10 cellular contexts compared by ENCODE assay signal in the genomic region with DNA sequence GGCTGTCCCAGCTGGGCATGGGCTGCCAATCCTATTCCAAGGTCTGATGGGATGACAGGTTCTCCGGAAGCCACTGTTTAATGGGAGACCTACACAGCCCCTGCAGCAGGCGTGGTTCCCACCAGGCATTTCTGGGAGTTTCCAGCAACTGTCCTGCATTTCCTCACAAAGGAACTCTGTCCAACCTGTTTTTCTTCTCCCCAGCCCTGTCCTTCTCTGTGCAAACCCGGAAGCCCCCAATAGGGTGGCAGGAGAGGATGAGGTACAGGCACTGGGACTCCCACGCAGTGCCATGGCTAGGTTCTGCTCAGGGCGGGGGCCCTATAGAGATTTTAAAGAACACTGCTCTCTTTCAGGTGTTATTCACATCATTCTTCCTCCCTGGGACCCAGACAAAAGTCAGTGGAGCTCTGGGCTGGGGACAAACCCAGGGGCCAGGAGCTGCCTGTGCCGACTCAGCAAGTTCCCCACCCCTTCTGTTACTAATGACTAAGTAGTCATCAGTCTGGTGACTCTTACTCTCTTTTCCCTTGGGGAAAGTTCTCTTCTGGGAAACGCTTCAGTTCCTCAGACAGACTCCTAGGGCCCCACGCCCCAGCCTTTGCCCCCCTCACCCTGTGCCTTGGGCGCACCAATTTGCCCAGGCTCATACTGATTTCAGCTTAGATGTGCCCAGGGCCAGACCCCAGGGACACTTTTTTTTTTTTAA.
DNase-seq lines count a peak whose midpoint lies in the region; ATAC-seq, FAIRE-seq and TF ChIP-seq lines count a peak whose summit lies in the region.
"Had no signal": no experiment of that assay in that cellular context is flagged by ENCODE, and none has a peak within 500 bp of the region (broad histone marks: within the 10 kb centered on the region; RNA-seq: fewer than 3 reads in every experiment).

No MANE protein-coding gene starts in this region.

- H3K36me3 Mint-ChIP-seq in mesothelial cell of epicardium, result no peaks in the 10 kb centered on the region

- ATAC-seq in HG02798 (IDR thresholded peaks at IDR 0.05; ENCODE audit: poor library complexity, unreplicated experiment) (peak; percentile 36), left lobe of liver (no peak), GM21423 (IDR thresholded peaks at IDR 0.05; ENCODE audit: unreplicated experiment) (no peak)

- TF ChIP-seq CTCF in bronchial epithelial cell (IDR thresholded peaks at IDR 0.05; ENCODE audit: insufficient read depth, low read length, severe bottlenecking), result no peak
- TF ChIP-seq CTCF in mesothelial cell of epicardium (IDR thresholded peaks at IDR 0.05; ENCODE audit: unreplicated experiment), result no peak

- H3K36me3 ChIP-seq in bronchial epithelial cell (ENCODE audit: control insufficient read depth, insufficient read depth, low read length), result no peaks in the 10 kb centered on the region

- no peak overlapping the region for H3K4me3 Mint-ChIP-seq in mesothelial cell of epicardium

- DNase-seq in COLO829 (ENCODE audit: low spot score), result peak; percentile 92
- DNase-seq in bronchial epithelial cell (ENCODE audit: low read depth), result peak; percentile 87
- DNase-seq in mesothelial cell of epicardium (ENCODE audit: low spot score in 2 of 2, unreplicated experiment in 2 of 2), result no peak
- DNase-seq in left lobe of liver (ENCODE audit: low spot score), result no peak
- DNase-seq in NK-92 treated with Interleukin-12 subunit alpha and Interleukin-12 subunit beta, amount 100 ng/mL, for 24 hours (lab: John Stamatoyannopoulos, UW), result no peak
- DNase-seq in NCI-H1105 treated with DMSO at 0.1 percent for 48 hours (lab: John Stamatoyannopoulos, UW), result no peak
- DNase-seq: midbrain, NCI-H187 treated with DMSO at 0.1 percent for 48 hours had no signal

- no peak overlapping the region for H3K4me3 ChIP-seq in bronchial epithelial cell (ENCODE audit: low read depth, low read length)

- no peak for FAIRE-seq in bronchial epithelial cell (lab: Jason Lieb, UNC)

- H3K4me1 Mint-ChIP-seq in mesothelial cell of epicardium, result peaks cover 69% of the 10 kb centered on the region

- no peaks in the 10 kb centered on the region for H3K27me3 ChIP-seq in bronchial epithelial cell (ENCODE audit: control insufficient read depth, insufficient read depth, low read length)

- H3K27ac Mint-ChIP-seq in mesothelial cell of epicardium, result peak overlapping the region; percentile 88

- no peaks in the 10 kb centered on the region for H3K9me3 Mint-ChIP-seq in mesothelial cell of epicardium

- H3K27me3 Mint-ChIP-seq in mesothelial cell of epicardium (ENCODE audit: low read depth), result no peaks in the 10 kb centered on the region

Comparison
In these comparisons a context has a peak if more than half of its experiments do, and no peak if none do; other contexts are left out.
1. DNase-seq: peak in COLO829 (single experiment) and bronchial epithelial cell (single experiment); none in mesothelial cell of epicardium (0 of 2), left lobe of liver (single experiment), NK-92 treated with Interleukin-12 subunit alpha and Interleukin-12 subunit beta, amount 100 ng/mL, for 24 hours (single experiment) and NCI-H1105 treated with DMSO at 0.1 percent for 48 hours (single experiment).